8 cellular contexts compared by ENCODE assay signal in genomic region chr2:44167311-44167907, GRCh38. TPM values are rescaled to one million over a fixed set of nuclear protein-coding genes. Genes with fewer than 3 reads are reported as not detected.
DNase-seq lines count a peak whose midpoint lies in the region; TF ChIP-seq lines count a peak whose summit lies in the region.

No MANE protein-coding gene starts in this region.

- H3K27me3 ChIP-seq in esophagus muscularis mucosa = peaks cover 0 to 5% (median 0%) of the 10 kb centered on the region in 4 donors
- no peaks in the 10 kb centered on the region for H3K27me3 ChIP-seq in rectal smooth muscle tissue (ENCODE audit: control insufficient read depth, insufficient read depth, low read length)

- TF ChIP-seq EP300 in esophagus muscularis mucosa (IDR thresholded peaks at IDR 0.05) = no peak

- intact Hi-C loops in esophagus muscularis mucosa (cut with DNase I) = loop anchor here (5.0 kb wide), 2 partner anchors 75 to 195 kb away; partner anchors contain the start of genes CAMKMT and PREPL

- no peaks in the 10 kb centered on the region for H3K9me3 ChIP-seq in esophagus muscularis mucosa

- POLR2A ChIA-PET in HEK293T (lab: Yijun Ruan, JAX) = interaction anchor here (1.3 to 1.8 kb wide), 3 partner anchors 8 to 64 kb away, joined by 4 read pairs; no protein-coding TSS in a partner anchor
- POLR2A ChIA-PET in GM10248 (lab: Yijun Ruan, JAX) = interaction anchor here (0.6 to 1.5 kb wide), 3 partner anchors 25 to 194 kb away, joined by 3 to 8 read pairs (median 4); partner anchors contain the start of genes CAMKMT and PREPL

- TF ChIP-seq CTCF in esophagus muscularis mucosa (IDR thresholded peaks at IDR 0.05) (peak in 1 of 3 experiments; percentile 19), GM10248 (IDR thresholded peaks at IDR 0.05; ENCODE audit: control extremely low read depth, extremely low read depth, low read depth, missing control alignments) (no peak)

- H3K27ac ChIP-seq in esophagus muscularis mucosa (replicated peaks in 1 of 4) (peak overlapping the region; percentile 92 to 95 (median 92)), rectal smooth muscle tissue (ENCODE audit: low read depth, low read length) (peak overlapping the region; percentile 99)

- H3K36me3 ChIP-seq in esophagus muscularis mucosa (no peaks in the 10 kb centered on the region), rectal smooth muscle tissue (ENCODE audit: control insufficient read depth, insufficient read depth, low read length) (no peaks in the 10 kb centered on the region)

- H3K4me3 ChIP-seq in GM08714 (ENCODE audit: low read length) = peak overlapping the region; percentile 51; the same call in 1 of the 2 replicates
- peak overlapping the region; percentile 54 to 69 (median 56) for H3K4me3 ChIP-seq in esophagus muscularis mucosa
- H3K4me3 ChIP-seq in rectal smooth muscle tissue (ENCODE audit: low read length) = peak overlapping the region; percentile 79

- CTCF ChIA-PET in HEK293T (lab: Yijun Ruan, JAX) (no interaction called here), GM10248 (lab: Yijun Ruan, JAX) (interaction anchor here (0.7 to 0.8 kb wide), 2 partner anchors 79 to 81 kb away, joined by 3 read pairs; no protein-coding TSS in a partner anchor)

- peaks cover 10 to 25% (median 19%) of the 10 kb centered on the region in 4 donors for H3K4me1 ChIP-seq in esophagus muscularis mucosa
- H3K4me1 ChIP-seq in rectal smooth muscle tissue (ENCODE audit: control insufficient read depth, insufficient read depth, low read length) = peaks cover 4% of the 10 kb centered on the region

- peak; percentile 5 for DNase-seq in RKO (ENCODE audit: low spot score)
- no peak for DNase-seq in esophagus muscularis mucosa (ENCODE audit: extremely low spot score)
- DNase-seq in stimulated activated CD4-positive, alpha-beta T cell treated with anti-CD3 and anti-CD28 coated beads, Interleukin-15, amount 100 ng/mL, for 24 hours = no peak
- DNase-seq in HEK293T (ENCODE audit: extremely low spot score) = no peak
- DNase-seq in GM10248 (ENCODE audit: extremely low spot score) = no peak
- DNase-seq in ecto neural progenitor cell (ENCODE audit: low spot score) = no peak

- no peak for TF ChIP-seq POLR2A in esophagus muscularis mucosa (IDR thresholded peaks at IDR 0.05; ENCODE audit: low read depth)

- WGBS in esophagus muscularis mucosa = 33% methylated on average over 18 of the region's 18 CpGs

- H3K9ac ChIP-seq in rectal smooth muscle tissue (ENCODE audit: low read length) = no peak overlapping the region

TF ChIP-seq in HEK293T, 16 proteins besides CTCF, POLR2A, EP300 and RAD21:
- TF ChIP-seq SUZ12 (IDR thresholded peaks at IDR 0.05) = no peak
- TF ChIP-seq FOXM1 (IDR thresholded peaks at IDR 0.05; ENCODE audit: borderline replicate concordance) = no peak
- no peak for TF ChIP-seq NFRKB (IDR thresholded peaks at IDR 0.05)
- no peak for TF ChIP-seq ELF4 (IDR thresholded peaks at IDR 0.05)
- no peak for TF ChIP-seq PKNOX1 (IDR thresholded peaks at IDR 0.05)
- no peak for TF ChIP-seq FOXA1 (IDR thresholded peaks at IDR 0.05)
- no peak for TF ChIP-seq ZNF384 (IDR thresholded peaks at IDR 0.05)
- no peak for TF ChIP-seq CTBP1 (IDR thresholded peaks at IDR 0.05; ENCODE audit: borderline replicate concordance)
- no peak for TF ChIP-seq LEF1 (IDR thresholded peaks at IDR 0.05; ENCODE audit: borderline replicate concordance)
- TF ChIP-seq BHLHE40 (IDR thresholded peaks at IDR 0.05; ENCODE audit: borderline replicate concordance) = no peak
- TF ChIP-seq ARNT (IDR thresholded peaks at IDR 0.05) = no peak
- no peak for TF ChIP-seq SP1 (IDR thresholded peaks at IDR 0.05)

RNA-seq across cellular contexts. Expression of gene PPM1B, which starts 1.3 kb away (rescaled TPM):
- 10 to 100 TPM; 61.4 to 92.7 (median 75.8) TPM for total RNA-seq in esophagus muscularis mucosa
